In genomic region chr12:132066345-132066685, GRCh38 we compare ENCODE assay signal across 11 cellular contexts.
DNase-seq lines count a peak whose midpoint lies in the region; ATAC-seq, FAIRE-seq and TF ChIP-seq lines count a peak whose summit lies in the region.
"Had no signal": no experiment of that assay in that cellular context is flagged by ENCODE, and none has a peak within 500 bp of the region (broad histone marks: within the 10 kb centered on the region; RNA-seq: fewer than 3 reads in every experiment).

No MANE protein-coding gene starts in this region.

- peak overlapping the region; percentile 68 to 69 for H3K4me3 Mint-ChIP-seq in activated T-cell treated with anti-CD3 and anti-CD28 coated beads, Interleukin-2, amount 50 U/mL, for 72 hours
- H3K4me3 Mint-ChIP-seq: H9 had no signal

- H3K4me1 Mint-ChIP-seq in activated T-cell treated with anti-CD3 and anti-CD28 coated beads, Interleukin-2, amount 50 U/mL, for 72 hours (ENCODE audit: low read depth): peaks cover 18% of the 10 kb centered on the region
- H3K4me1 Mint-ChIP-seq: H9 had no signal

- no peaks in the 10 kb centered on the region for H3K9me3 Mint-ChIP-seq in activated T-cell treated with anti-CD3 and anti-CD28 coated beads, Interleukin-2, amount 50 U/mL, for 72 hours
- H3K9me3 Mint-ChIP-seq: H9 had no signal

- FAIRE-seq in GM18507 (lab: Jason Lieb, UNC): peak; percentile 95
- FAIRE-seq in small intestine (lab: Jason Lieb, UNC): no peak
- FAIRE-seq: HTR-8/SVneo had no signal

- no peak overlapping the region for H3K4me3 ChIP-seq in small intestine (ENCODE audit: low read depth in 1 of 2, low read length in 2 of 2)
- H3K4me3 ChIP-seq: heart left ventricle had no signal

- H3K27ac ChIP-seq in small intestine (ENCODE audit: low read depth in 1 of 2, low read length in 1 of 2): no peak overlapping the region
- H3K27ac ChIP-seq: heart left ventricle had no signal

- peaks cover 9 to 13% of the 10 kb centered on the region in 2 donors for H3K36me3 ChIP-seq in small intestine (ENCODE audit: control insufficient read depth in 2 of 2, insufficient read depth in 2 of 2, low read length in 2 of 2)

- peak overlapping the region; percentile 83 for H3K27ac Mint-ChIP-seq in activated T-cell treated with anti-CD3 and anti-CD28 coated beads, Interleukin-2, amount 50 U/mL, for 72 hours

- H3K9me3 ChIP-seq in small intestine (ENCODE audit: control insufficient read depth, low read depth): no peaks in the 10 kb centered on the region
- H3K9me3 ChIP-seq: heart left ventricle had no signal

- no peak for TF ChIP-seq CTCF in omental fat pad (IDR thresholded peaks at IDR 0.05)

- H3K27me3 Mint-ChIP-seq in activated T-cell treated with anti-CD3 and anti-CD28 coated beads, Interleukin-2, amount 50 U/mL, for 72 hours (ENCODE audit: low read depth): no peaks in the 10 kb centered on the region

- WGBS in small intestine, 3 donors: 63 to 89% (median 65%) methylated on average over 13 of the region's 13 CpGs

- in situ Hi-C loops in KBM-7 (cut with MboI; ENCODE audit: low pct_unique_long_range_greater_than_20kb, low sequenced_read_pairs): no loop called here

- ATAC-seq in activated T-cell treated with anti-CD3 and anti-CD28 coated beads, Interleukin-2, amount 50 U/mL, for 72 hours (replicated peaks in 1 of 2): peak; percentile 46 to 71
- ATAC-seq in omental fat pad (ENCODE audit: low FRiP score): no peak
- ATAC-seq: heart left ventricle had no signal

- DNase-seq in GM18507 (ENCODE audit: extremely low spot score, insufficient read length, low read depth) (peak; percentile 39), KBM-7 (peak; percentile 83), small intestine (peak; percentile 31), AG08395 (ENCODE audit: low spot score) (no peak), RPMI8226 (no peak), omental fat pad (ENCODE audit: low spot score) (no peak)
- DNase-seq in activated T-cell treated with anti-CD3 and anti-CD28 coated beads, Interleukin-2, amount 50 U/mL, for 72 hours: peak; percentile 21 to 30
- DNase-seq: H9, heart left ventricle, NCI-H748 treated with DMSO at 0.1 percent for 48 hours had no signal

- H3K4me1 ChIP-seq in small intestine (ENCODE audit: control insufficient read depth in 2 of 2, insufficient read depth in 1 of 2, low read depth in 1 of 2, low read length in 1 of 2): no peaks in the 10 kb centered on the region

- peaks cover 1 to 8% of the 10 kb centered on the region in 2 donors for H3K36me3 Mint-ChIP-seq in activated T-cell treated with anti-CD3 and anti-CD28 coated beads, Interleukin-2, amount 50 U/mL, for 72 hours (ENCODE audit: insufficient read depth in 2 of 2)

- H3K27me3 ChIP-seq in small intestine (ENCODE audit: control insufficient read depth in 2 of 2, insufficient read depth in 2 of 2, low read length in 2 of 2): no peaks in the 10 kb centered on the region
- H3K27me3 ChIP-seq: heart left ventricle had no signal

Comparison
In these comparisons a context has a peak if more than half of its experiments do, and no peak if none do; other contexts are left out.
1. DNase-seq: peak in GM18507 (single experiment), KBM-7 (single experiment), activated T-cell treated with anti-CD3 and anti-CD28 coated beads, Interleukin-2, amount 50 U/mL, for 72 hours (2 of 2) and small intestine (single experiment); none in AG08395 (single experiment), RPMI8226 (single experiment) and omental fat pad (single experiment).